Comparison of ENCODE assay signal across 1 cellular context in genomic region chr20:63980317-63980805, GRCh38.
TF ChIP-seq lines count a peak whose summit lies in the region.

No MANE protein-coding gene starts in this region.

TF ChIP-seq in HepG2, 621 proteins besides CTCF, POLR2A, EP300 and RAD21 (continues in another document):
- TF ChIP-seq MNT (IDR thresholded peaks at IDR 0.05) (no peak), ZNF543 (CRISPR knock-in tag; IDR thresholded peaks at IDR 0.05) (peak; percentile 19; the same call in 1 of the 2 replicates), FOXP1 (IDR thresholded peaks at IDR 0.05) (no peak), FOXP1 (CRISPR knock-in tag; IDR thresholded peaks at IDR 0.05) (no peak), HDAC1 (CRISPR knock-in tag; IDR thresholded peaks at IDR 0.05) (no peak), ELK4 (CRISPR knock-in tag; IDR thresholded peaks at IDR 0.05; ENCODE audit: borderline replicate concordance) (0 out of 2 replicates have a peak, but pooled peaks have one; percentile 30), HOXA9 (CRISPR knock-in tag; IDR thresholded peaks at IDR 0.05; ENCODE audit: borderline replicate concordance) (no peak), ZNF660 (CRISPR knock-in tag; IDR thresholded peaks at IDR 0.05; ENCODE audit: borderline replicate concordance, low read depth) (no peak), ZNF143 (CRISPR knock-in tag; IDR thresholded peaks at IDR 0.05) (no peak), GLI4 (CRISPR knock-in tag; IDR thresholded peaks at IDR 0.05; ENCODE audit: borderline replicate concordance) (0 out of 2 replicates have a peak, but pooled peaks have one; percentile 33), ZC3H4 (CRISPR knock-in tag; IDR thresholded peaks at IDR 0.05; ENCODE audit: borderline replicate concordance) (peak; percentile 80; the same call in 1 of the 2 replicates), ZNF34 (CRISPR knock-in tag; IDR thresholded peaks at IDR 0.05; ENCODE audit: borderline replicate concordance) (0 out of 2 replicates have a peak, but pooled peaks have one; percentile 21), ZNF546 (CRISPR knock-in tag; conservative IDR thresholded peaks at IDR 0.05) (no peak; the same call in 1 of the 2 replicates), ZNF441 (CRISPR knock-in tag; IDR thresholded peaks at IDR 0.05; ENCODE audit: borderline replicate concordance) (no peak), NFATC3 (CRISPR knock-in tag; IDR thresholded peaks at IDR 0.05) (0 out of 2 replicates have a peak, but pooled peaks have one; percentile 37), NCOA2 (CRISPR knock-in tag; IDR thresholded peaks at IDR 0.05) (no peak), CREM (IDR thresholded peaks at IDR 0.05) (no peak), CREM (CRISPR knock-in tag; IDR thresholded peaks at IDR 0.05) (no peak), CHD4 (IDR thresholded peaks at IDR 0.05; ENCODE audit: borderline replicate concordance, low read length) (peak; percentile 58; the same call in 1 of the 2 replicates), ZEB1 (IDR thresholded peaks at IDR 0.05; ENCODE audit: insufficient replicate concordance, low read depth) (peak; percentile 14), SCMH1 (CRISPR knock-in tag; IDR thresholded peaks at IDR 0.05; ENCODE audit: borderline replicate concordance) (no peak), MZF1 (CRISPR knock-in tag; IDR thresholded peaks at IDR 0.05; ENCODE audit: borderline replicate concordance) (no peak), ZBTB46 (CRISPR knock-in tag; IDR thresholded peaks at IDR 0.05; ENCODE audit: borderline replicate concordance) (0 out of 2 replicates have a peak, but pooled peaks have one; percentile 94), ZNF468 (CRISPR knock-in tag; IDR thresholded peaks at IDR 0.05) (no peak), ZNF556 (CRISPR knock-in tag; IDR thresholded peaks at IDR 0.05; ENCODE audit: borderline replicate concordance) (no peak), E2F2 (CRISPR knock-in tag; IDR thresholded peaks at IDR 0.05; ENCODE audit: borderline replicate concordance) (no peak), ZNF432 (CRISPR knock-in tag; IDR thresholded peaks at IDR 0.05; ENCODE audit: borderline replicate concordance) (no peak), KLF9 (CRISPR knock-in tag; IDR thresholded peaks at IDR 0.05; ENCODE audit: low read depth) (no peak), ZNF607 (CRISPR knock-in tag; IDR thresholded peaks at IDR 0.05; ENCODE audit: borderline replicate concordance) (no peak), ZNF44 (CRISPR knock-in tag; IDR thresholded peaks at IDR 0.05) (0 out of 2 replicates have a peak, but pooled peaks have one; percentile 32), CREB3 (CRISPR knock-in tag; IDR thresholded peaks at IDR 0.05) (peak; percentile 75; the same call in 1 of the 2 replicates), ZNF672 (CRISPR knock-in tag; IDR thresholded peaks at IDR 0.05) (no peak), CBX1 (IDR thresholded peaks at IDR 0.05; ENCODE audit: low read depth) (no peak), ZNF335 (CRISPR knock-in tag; IDR thresholded peaks at IDR 0.05) (no peak), THYN1 (CRISPR knock-in tag; IDR thresholded peaks at IDR 0.05; ENCODE audit: borderline replicate concordance, low read depth) (0 out of 2 replicates have a peak, but pooled peaks have one; percentile 79), ZMYM3 (CRISPR knock-in tag; IDR thresholded peaks at IDR 0.05) (no peak), MEF2D (CRISPR knock-in tag; IDR thresholded peaks at IDR 0.05) (no peak), ZNF33A (CRISPR knock-in tag; IDR thresholded peaks at IDR 0.05; ENCODE audit: borderline replicate concordance) (no peak), ZNF800 (CRISPR knock-in tag; IDR thresholded peaks at IDR 0.05) (no peak; the same call in 1 of the 2 replicates), BHLHE40 (IDR thresholded peaks at IDR 0.05; ENCODE audit: low read length) (peak; percentile 43), ZNF10 (CRISPR knock-in tag; IDR thresholded peaks at IDR 0.05; ENCODE audit: borderline replicate concordance, low read depth) (0 out of 2 replicates have a peak, but pooled peaks have one; percentile 6), ZNF333 (CRISPR knock-in tag; IDR thresholded peaks at IDR 0.05; ENCODE audit: borderline replicate concordance) (no peak), ZSCAN20 (CRISPR knock-in tag; IDR thresholded peaks at IDR 0.05; ENCODE audit: borderline replicate concordance) (no peak), SATB2 (CRISPR knock-in tag; IDR thresholded peaks at IDR 0.05) (peak; percentile 23; the same call in 1 of the 2 replicates), ZNF713 (CRISPR knock-in tag; IDR thresholded peaks at IDR 0.05) (no peak), ZFP82 (CRISPR knock-in tag; IDR thresholded peaks at IDR 0.05; ENCODE audit: borderline replicate concordance) (no peak), ZFYVE20 (CRISPR knock-in tag; IDR thresholded peaks at IDR 0.05; ENCODE audit: borderline replicate concordance, low read depth) (peak; percentile 80; the same call in 1 of the 2 replicates), ATF7 (IDR thresholded peaks at IDR 0.05) (no peak), ATF7 (CRISPR knock-in tag; IDR thresholded peaks at IDR 0.05) (peak; percentile 46; the same call in 1 of the 2 replicates), ZNF160 (CRISPR knock-in tag; IDR thresholded peaks at IDR 0.05) (no peak), HMGXB4 (CRISPR knock-in tag; IDR thresholded peaks at IDR 0.05; ENCODE audit: borderline replicate concordance in 1 of 2, low read depth in 1 of 2) (no peak; a peak in 1 of 4 replicates), CREBL2 (CRISPR knock-in tag; IDR thresholded peaks at IDR 0.05; ENCODE audit: borderline replicate concordance) (no peak), ZBTB33 (CRISPR knock-in tag; IDR thresholded peaks at IDR 0.05) (no peak), ZNF512B (CRISPR knock-in tag; IDR thresholded peaks at IDR 0.05; ENCODE audit: borderline replicate concordance) (no peak; the same call in 1 of the 2 replicates), STAT5B (CRISPR knock-in tag; IDR thresholded peaks at IDR 0.05) (no peak), KDM1A (CRISPR knock-in tag; IDR thresholded peaks at IDR 0.05) (no peak), ZNF3 (CRISPR knock-in tag; IDR thresholded peaks at IDR 0.05) (no peak)
